Comparison of ENCODE assay signal across 1 cellular context in the genomic region with DNA sequence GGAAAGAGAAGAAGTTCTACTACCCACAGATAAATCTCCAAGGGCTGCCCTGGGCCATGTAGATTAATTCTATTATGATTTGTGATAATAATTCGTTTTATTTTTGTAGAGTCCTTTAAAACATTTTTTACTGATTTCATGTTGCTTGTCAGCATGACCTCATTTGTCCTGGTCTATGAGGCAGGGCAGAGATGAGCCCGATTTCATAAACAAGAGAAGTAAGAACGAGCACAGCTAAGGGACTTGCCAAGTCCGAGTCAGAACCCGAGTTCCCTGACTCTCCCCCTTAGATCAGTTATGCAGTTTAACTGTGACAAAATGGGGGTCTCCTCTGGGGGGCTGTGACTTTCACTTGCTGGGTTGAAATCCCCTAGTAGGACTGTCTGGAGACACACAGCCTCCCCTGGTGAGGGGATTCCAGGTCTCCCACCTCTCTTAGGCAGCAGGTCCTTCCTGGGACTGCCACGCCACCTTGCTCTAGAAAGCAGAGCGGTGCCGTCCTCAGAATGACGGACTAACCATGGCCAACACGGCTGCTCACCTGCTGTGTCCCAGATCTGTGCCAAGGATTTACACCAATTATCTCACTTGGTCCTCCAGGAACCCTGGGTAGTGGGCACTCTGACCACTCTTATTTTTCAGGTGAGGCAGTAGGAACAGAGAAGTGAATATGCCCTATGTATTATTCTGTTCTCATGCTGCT.
TF ChIP-seq lines count a peak whose summit lies in the region.

No MANE protein-coding gene starts in this region.

TF ChIP-seq in GM23338, 12 proteins besides CTCF, POLR2A, EP300 and RAD21 (continued from another document):
- TF ChIP-seq, protein P1, sequence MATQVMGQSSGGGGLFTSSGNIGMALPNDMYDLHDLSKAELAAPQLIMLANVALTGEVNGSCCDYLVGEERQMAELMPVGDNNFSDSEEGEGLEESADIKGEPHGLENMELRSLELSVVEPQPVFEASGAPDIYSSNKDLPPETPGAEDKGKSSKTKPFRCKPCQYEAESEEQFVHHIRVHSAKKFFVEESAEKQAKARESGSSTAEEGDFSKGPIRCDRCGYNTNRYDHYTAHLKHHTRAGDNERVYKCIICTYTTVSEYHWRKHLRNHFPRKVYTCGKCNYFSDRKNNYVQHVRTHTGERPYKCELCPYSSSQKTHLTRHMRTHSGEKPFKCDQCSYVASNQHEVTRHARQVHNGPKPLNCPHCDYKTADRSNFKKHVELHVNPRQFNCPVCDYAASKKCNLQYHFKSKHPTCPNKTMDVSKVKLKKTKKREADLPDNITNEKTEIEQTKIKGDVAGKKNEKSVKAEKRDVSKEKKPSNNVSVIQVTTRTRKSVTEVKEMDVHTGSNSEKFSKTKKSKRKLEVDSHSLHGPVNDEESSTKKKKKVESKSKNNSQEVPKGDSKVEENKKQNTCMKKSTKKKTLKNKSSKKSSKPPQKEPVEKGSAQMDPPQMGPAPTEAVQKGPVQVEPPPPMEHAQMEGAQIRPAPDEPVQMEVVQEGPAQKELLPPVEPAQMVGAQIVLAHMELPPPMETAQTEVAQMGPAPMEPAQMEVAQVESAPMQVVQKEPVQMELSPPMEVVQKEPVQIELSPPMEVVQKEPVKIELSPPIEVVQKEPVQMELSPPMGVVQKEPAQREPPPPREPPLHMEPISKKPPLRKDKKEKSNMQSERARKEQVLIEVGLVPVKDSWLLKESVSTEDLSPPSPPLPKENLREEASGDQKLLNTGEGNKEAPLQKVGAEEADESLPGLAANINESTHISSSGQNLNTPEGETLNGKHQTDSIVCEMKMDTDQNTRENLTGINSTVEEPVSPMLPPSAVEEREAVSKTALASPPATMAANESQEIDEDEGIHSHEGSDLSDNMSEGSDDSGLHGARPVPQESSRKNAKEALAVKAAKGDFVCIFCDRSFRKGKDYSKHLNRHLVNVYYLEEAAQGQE (IDR thresholded peaks at IDR 0.05; ENCODE audit: unreplicated experiment) = no peak
- TF ChIP-seq, protein P2, sequence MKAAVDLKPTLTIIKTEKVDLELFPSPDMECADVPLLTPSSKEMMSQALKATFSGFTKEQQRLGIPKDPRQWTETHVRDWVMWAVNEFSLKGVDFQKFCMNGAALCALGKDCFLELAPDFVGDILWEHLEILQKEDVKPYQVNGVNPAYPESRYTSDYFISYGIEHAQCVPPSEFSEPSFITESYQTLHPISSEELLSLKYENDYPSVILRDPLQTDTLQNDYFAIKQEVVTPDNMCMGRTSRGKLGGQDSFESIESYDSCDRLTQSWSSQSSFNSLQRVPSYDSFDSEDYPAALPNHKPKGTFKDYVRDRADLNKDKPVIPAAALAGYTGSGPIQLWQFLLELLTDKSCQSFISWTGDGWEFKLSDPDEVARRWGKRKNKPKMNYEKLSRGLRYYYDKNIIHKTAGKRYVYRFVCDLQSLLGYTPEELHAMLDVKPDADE (IDR thresholded peaks at IDR 0.05) = no peak
- TF ChIP-seq ZNF331 (CRISPR knock-in tag; IDR thresholded peaks at IDR 0.05; ENCODE audit: low read depth) (no peak), EZH2phosphoT487 (IDR thresholded peaks at IDR 0.05; ENCODE audit: unreplicated experiment) (no peak), EZH2 (IDR thresholded peaks at IDR 0.05; ENCODE audit: low read depth, unreplicated experiment) (no peak), ZNF114 (CRISPR knock-in tag; IDR thresholded peaks at IDR 0.05) (no peak), NANOG (IDR thresholded peaks at IDR 0.05; ENCODE audit: borderline replicate concordance) (no peak)
